In the genomic region with DNA sequence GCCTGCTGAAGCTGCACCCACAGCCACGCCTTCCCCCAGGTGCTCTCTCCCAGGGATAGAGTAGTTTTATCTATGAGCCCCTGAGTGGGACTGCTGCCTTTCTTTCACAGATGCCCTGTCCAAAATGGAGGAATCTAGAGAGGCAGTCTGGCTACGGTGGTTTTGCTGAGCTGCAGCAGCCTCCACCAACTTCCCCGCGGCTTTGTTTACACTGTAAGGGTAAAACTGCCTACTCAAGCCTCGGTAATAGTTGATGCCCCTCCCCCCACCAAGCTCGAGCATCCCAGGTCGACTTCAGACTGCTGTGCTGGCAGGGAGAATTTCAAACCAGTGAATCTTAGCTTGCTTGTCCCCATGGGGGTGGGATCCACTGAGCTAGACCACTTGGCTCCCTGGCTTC, we compare ENCODE assay signal across 19 cellular contexts.
"Had no signal": no experiment of that assay in that cellular context is flagged by ENCODE, and none has a peak within 500 bp of the region (broad histone marks: within the 10 kb centered on the region; RNA-seq: fewer than 3 reads in every experiment).

No MANE protein-coding gene starts in this region.

- H3K4me3 ChIP-seq: lung, sigmoid colon, spleen, testis, upper lobe of left lung had no signal

- DNase-seq: activated CD4-positive, alpha-beta T cell treated with anti-CD3 and anti-CD28 coated beads, Interleukin-2, amount 50 U/mL, for 4 hours; activated CD4-positive, CD25-positive, alpha-beta regulatory T cell treated with anti-CD3 and anti-CD28 coated beads, Interleukin-2, amount 50 U/mL, for 72 hours; activated naive CD4-positive, alpha-beta T cell treated with Interleukin-2 at 50 U/mL for 16 hours; activated naive CD8-positive, alpha-beta T cell treated with anti-CD3 and anti-CD28 coated beads, Interleukin-2, amount 50 U/mL, for 24 hours; aorta; cortex of kidney; effector CD8-positive, alpha-beta T cell; foreskin keratinocyte; left colon; midbrain; sigmoid colon; spleen; stimulated activated CD4-positive, alpha-beta T cell treated with anti-CD3 and anti-CD28 coated beads, Interleukin-1b, Interleukin-23, amount 100 ng/mL, for 48 hours; stimulated activated naive CD8-positive, alpha-beta T cell treated with anti-CD3 and anti-CD28 coated beads, Interleukin-15, amount 100 ng/mL, for 72 hours; T-helper 9 cell; testis; upper lobe of left lung had no signal

- H3K36me3 ChIP-seq: sigmoid colon, spleen, upper lobe of left lung had no signal

- ATAC-seq: activated naive CD8-positive, alpha-beta T cell treated with anti-CD3 and anti-CD28 coated beads, Interleukin-2, amount 50 U/mL, for 24 hours; activated T-helper 17 cell treated with anti-CD3 and anti-CD28 coated beads, Interleukin-2, amount 50 U/mL, for 72 hours; foreskin keratinocyte; left colon; stimulated activated naive CD8-positive, alpha-beta T cell treated with anti-CD3 and anti-CD28 coated beads, Interleukin-15, amount 100 ng/mL, for 72 hours had no signal

- H3K27me3 ChIP-seq: foreskin keratinocyte, sigmoid colon, spleen, testis, upper lobe of left lung had no signal

- H3K27ac ChIP-seq: foreskin keratinocyte, sigmoid colon, spleen, testis, upper lobe of left lung had no signal

- H3K9me3 ChIP-seq: sigmoid colon, testis, upper lobe of left lung had no signal

- H3K4me1 ChIP-seq: foreskin keratinocyte, spleen, testis, upper lobe of left lung had no signal
